ENCODE assay signal across 10 cellular contexts in genomic region chr3:182693723-182694122, GRCh38.
"Had no signal": no experiment of that assay in that cellular context is flagged by ENCODE, and none has a peak within 500 bp of the region (broad histone marks: within the 10 kb centered on the region; RNA-seq: fewer than 3 reads in every experiment).

No MANE protein-coding gene starts in this region.

- H3K4me1 ChIP-seq: HAP-1 had no signal

- H3K27ac Mint-ChIP-seq: GM23338, H9, HFFc6 had no signal

- H3K9ac ChIP-seq: GM23248 had no signal

- DNase-seq: GM23248, GOT3, H7, H9, HCEC 1CT, HFFc6 had no signal

- H3K27ac ChIP-seq: GM23248 had no signal

- H3K9me3 Mint-ChIP-seq: GM23338, H9, HFFc6 had no signal

- H3K4me3 ChIP-seq: GM23248, GM23338, HAP-1 had no signal

- H3K4me3 Mint-ChIP-seq: GM23338, H9, HFFc6 had no signal

- ATAC-seq: GM23338, HCT116 had no signal

- H2AFZ ChIP-seq: GM23248, GM23338 had no signal

- H3K4me1 Mint-ChIP-seq: GM23338, H9 had no signal

- H3K36me3 ChIP-seq: HAP-1 had no signal

- H3K4me2 ChIP-seq: GM23338 had no signal

- H3K9me3 ChIP-seq: HAP-1 had no signal

- FAIRE-seq: H1 had no signal
